11 cellular contexts compared by ENCODE assay signal in the genomic region with DNA sequence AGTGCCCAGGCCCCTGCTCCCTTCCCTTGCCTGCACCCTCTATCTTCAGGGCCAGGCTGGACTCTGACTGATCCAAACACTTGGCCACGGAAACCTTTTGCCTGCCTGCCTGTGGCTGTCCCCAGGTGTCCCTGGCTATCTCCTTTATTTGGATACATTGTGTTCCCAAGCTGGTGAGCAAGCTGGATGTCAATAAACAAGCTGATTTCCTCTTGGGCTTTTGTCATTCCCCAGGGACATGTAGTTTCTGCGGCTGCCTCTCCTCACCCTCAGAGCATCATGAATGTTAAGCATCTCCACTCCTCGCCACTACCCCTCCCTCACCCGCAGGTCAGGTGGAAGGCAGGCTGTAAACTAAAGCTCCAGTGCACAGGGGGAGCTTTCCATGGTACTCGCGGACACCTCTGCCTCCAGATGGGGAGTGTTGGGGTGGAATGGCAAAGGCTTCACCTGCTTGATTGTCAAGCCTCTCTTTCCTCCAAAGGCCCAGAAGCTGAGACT. TPM values are rescaled to one million over a fixed set of nuclear protein-coding genes. Genes with fewer than 3 reads are reported as not detected.
DNase-seq lines count a peak whose midpoint lies in the region; ATAC-seq and TF ChIP-seq lines count a peak whose summit lies in the region.
"Had no signal": no experiment of that assay in that cellular context is flagged by ENCODE, and none has a peak within 500 bp of the region (broad histone marks: within the 10 kb centered on the region; RNA-seq: fewer than 3 reads in every experiment).

No MANE protein-coding gene starts in this region.

- TF ChIP-seq CTCF in DND-41 (IDR thresholded peaks at IDR 0.05; ENCODE audit: borderline replicate concordance, extremely low read depth, low read length, poor library complexity, severe bottlenecking) (no peak), HEK293 (tag by site-specific recombination; IDR thresholded peaks at IDR 0.05) (no peak), upper lobe of right lung (IDR thresholded peaks at IDR 0.05) (no peak)

- POLR2A ChIA-PET in HEK293 (lab: Yijun Ruan, JAX) = no interaction called here

- H3K4me3 ChIP-seq in DND-41 (ENCODE audit: low read depth in 1 of 2, low read length in 2 of 2) = no peak overlapping the region
- no peak overlapping the region for H3K4me3 ChIP-seq in HEK293 (ENCODE audit: low read depth, low read length)
- no peak overlapping the region for H3K4me3 ChIP-seq in mesendoderm (ENCODE audit: low read length)
- no peak overlapping the region for H3K4me3 ChIP-seq in upper lobe of right lung

- H3K27me3 ChIP-seq in DND-41 (ENCODE audit: insufficient read depth, low read length, poor library complexity) = peaks cover 13% of the 10 kb centered on the region
- H3K27me3 ChIP-seq in mesendoderm (ENCODE audit: insufficient read depth, low read length, poor library complexity) = no peaks in the 10 kb centered on the region
- H3K27me3 ChIP-seq in upper lobe of right lung = no peaks in the 10 kb centered on the region

- H3K9ac ChIP-seq in DND-41 (ENCODE audit: low read depth, low read length) (no peak overlapping the region), mesendoderm (ENCODE audit: low read length) (no peak overlapping the region)

- intact Hi-C loops in upper lobe of right lung (cut with DNase I) = loop anchor here (10.0 kb wide), 1 partner anchor 166 kb away; no protein-coding TSS in a partner anchor

- no peak overlapping the region for H3K56ac ChIP-seq in mesendoderm (ENCODE audit: low read length)

- H2AFZ ChIP-seq in DND-41 (ENCODE audit: low read depth, low read length) = no peak overlapping the region

- no peaks in the 10 kb centered on the region for H3K79me2 ChIP-seq in DND-41 (ENCODE audit: insufficient read depth, low read length)
- no peaks in the 10 kb centered on the region for H3K79me2 ChIP-seq in mesendoderm (ENCODE audit: control insufficient read depth, insufficient read depth, low read length)

- H2BK5ac ChIP-seq in mesendoderm (ENCODE audit: low read length) = no peak overlapping the region

- no peaks in the 10 kb centered on the region for H3K9me3 Mint-ChIP-seq in activated T-cell treated with anti-CD3 and anti-CD28 coated beads, Interleukin-2, amount 50 U/mL, for 4 hours
- H3K9me3 Mint-ChIP-seq: activated naive CD4-positive, alpha-beta T cell treated with anti-CD3 and anti-CD28 coated beads, Interleukin-2, amount 50 U/mL, for 24 hours; immature natural killer cell had no signal

- H3K27ac ChIP-seq in DND-41 (ENCODE audit: low read length) (no peak overlapping the region), HEK293 (ENCODE audit: extremely low read depth, low read depth, low read length) (no peak overlapping the region), mesendoderm (ENCODE audit: low read depth, low read length) (no peak overlapping the region), upper lobe of right lung (no peak overlapping the region)

- H3K9me3 ChIP-seq in DND-41 (ENCODE audit: insufficient read depth, low read length, severe bottlenecking) = no peaks in the 10 kb centered on the region
- no peaks in the 10 kb centered on the region for H3K9me3 ChIP-seq in HEK293 (ENCODE audit: control insufficient read depth, insufficient read depth, low read depth, low read length)
- no peaks in the 10 kb centered on the region for H3K9me3 ChIP-seq in upper lobe of right lung

- H3K36me3 ChIP-seq in DND-41 (ENCODE audit: insufficient read depth, low read length) = no peaks in the 10 kb centered on the region
- no peaks in the 10 kb centered on the region for H3K36me3 ChIP-seq in HEK293 (ENCODE audit: control insufficient read depth in 2 of 2, insufficient read depth in 1 of 2, low read length in 2 of 2)
- H3K36me3 ChIP-seq in mesendoderm (ENCODE audit: control insufficient read depth, insufficient read depth, low read length) = no peaks in the 10 kb centered on the region
- no peaks in the 10 kb centered on the region for H3K36me3 ChIP-seq in upper lobe of right lung

- no peaks in the 10 kb centered on the region for H4K20me1 ChIP-seq in DND-41 (ENCODE audit: insufficient read depth, low read length)

- no peak overlapping the region for H3K23ac ChIP-seq in mesendoderm (ENCODE audit: low read length)

- H3K4me1 Mint-ChIP-seq in activated T-cell treated with anti-CD3 and anti-CD28 coated beads, Interleukin-2, amount 50 U/mL, for 4 hours (ENCODE audit: low read depth) = no peaks in the 10 kb centered on the region
- H3K4me1 Mint-ChIP-seq: activated naive CD4-positive, alpha-beta T cell treated with anti-CD3 and anti-CD28 coated beads, Interleukin-2, amount 50 U/mL, for 24 hours had no signal

- H3K18ac ChIP-seq in mesendoderm (ENCODE audit: low read length) = no peak overlapping the region

- H3K27me3 Mint-ChIP-seq in activated T-cell treated with anti-CD3 and anti-CD28 coated beads, Interleukin-2, amount 50 U/mL, for 4 hours (ENCODE audit: low read depth) = peaks cover 21% of the 10 kb centered on the region

- H2AK5ac ChIP-seq in mesendoderm (ENCODE audit: low read length) = no peak overlapping the region

- H3K4ac ChIP-seq in mesendoderm (ENCODE audit: low read depth, low read length) = no peak overlapping the region

- H2BK15ac ChIP-seq in mesendoderm (replicated peaks; ENCODE audit: low read depth) = no peak overlapping the region

- H3K79me1 ChIP-seq in mesendoderm (ENCODE audit: low read length) = no peaks in the 10 kb centered on the region

- no peak overlapping the region for H3K4me3 Mint-ChIP-seq in activated T-cell treated with anti-CD3 and anti-CD28 coated beads, Interleukin-2, amount 50 U/mL, for 4 hours
- H3K4me3 Mint-ChIP-seq: activated naive CD4-positive, alpha-beta T cell treated with anti-CD3 and anti-CD28 coated beads, Interleukin-2, amount 50 U/mL, for 24 hours; immature natural killer cell had no signal

- ATAC-seq in DND-41 (ENCODE audit: insufficient read depth, low read depth) (peak; percentile 56; the same call in 1 of the 3 replicates), upper lobe of right lung (no peak)
- no peak for ATAC-seq in activated T-cell treated with anti-CD3 and anti-CD28 coated beads, Interleukin-2, amount 50 U/mL, for 4 hours

- no peak overlapping the region for H2BK120ac ChIP-seq in mesendoderm (ENCODE audit: low read depth, low read length)

- WGBS in mesendoderm (ENCODE audit: extremely low coverage, insufficient coverage, low lambda C conversion rate) = no CpG with 5 or more reads among the region's 6 CpGs

- H4K8ac ChIP-seq in mesendoderm (ENCODE audit: low read depth, low read length) = no peak overlapping the region

- no peak overlapping the region for H4K5ac ChIP-seq in mesendoderm (ENCODE audit: low read length)

- no peaks in the 10 kb centered on the region for H3K36me3 Mint-ChIP-seq in activated T-cell treated with anti-CD3 and anti-CD28 coated beads, Interleukin-2, amount 50 U/mL, for 4 hours (ENCODE audit: insufficient read depth)
- H3K36me3 Mint-ChIP-seq: activated naive CD4-positive, alpha-beta T cell treated with anti-CD3 and anti-CD28 coated beads, Interleukin-2, amount 50 U/mL, for 24 hours; immature natural killer cell had no signal

- no peak for DNase-seq in DND-41
- DNase-seq in SW480 (ENCODE audit: low spot score) = peak; percentile 61
- peak; percentile 59 for DNase-seq in mesendoderm
- DNase-seq in upper lobe of right lung = no peak
- DNase-seq in activated T-cell treated with anti-CD3 and anti-CD28 coated beads, Interleukin-2, amount 50 U/mL, for 4 hours = no peak
- no peak for DNase-seq in GM19240 (ENCODE audit: insufficient read length, low spot score)
- DNase-seq: immature natural killer cell, NCI-H446 treated with DMSO at 0.1 percent for 48 hours, SHP77 had no signal

- no peak overlapping the region for H3K4me2 ChIP-seq in DND-41 (ENCODE audit: insufficient read depth, low read length)
- H3K4me2 ChIP-seq in mesendoderm (ENCODE audit: low read length) = no peak overlapping the region

- CTCF ChIA-PET in HEK293 (lab: Yijun Ruan, JAX) = interaction anchor here (0.6 to 2.6 kb wide), 4 partner anchors 13 to 230 kb away, joined by 3 to 9 read pairs (median 6); no protein-coding TSS in a partner anchor

- H3K4me1 ChIP-seq in DND-41 (ENCODE audit: insufficient read depth, low read length) (no peaks in the 10 kb centered on the region), HEK293 (ENCODE audit: control insufficient read depth, insufficient read depth, low read length) (no peaks in the 10 kb centered on the region), mesendoderm (ENCODE audit: control insufficient read depth, low read depth, low read length) (no peaks in the 10 kb centered on the region), upper lobe of right lung (no peaks in the 10 kb centered on the region)

TF ChIP-seq in HEK293, 187 proteins besides CTCF, POLR2A, EP300 and RAD21 (continues in another document):
- TF ChIP-seq, protein P1, sequence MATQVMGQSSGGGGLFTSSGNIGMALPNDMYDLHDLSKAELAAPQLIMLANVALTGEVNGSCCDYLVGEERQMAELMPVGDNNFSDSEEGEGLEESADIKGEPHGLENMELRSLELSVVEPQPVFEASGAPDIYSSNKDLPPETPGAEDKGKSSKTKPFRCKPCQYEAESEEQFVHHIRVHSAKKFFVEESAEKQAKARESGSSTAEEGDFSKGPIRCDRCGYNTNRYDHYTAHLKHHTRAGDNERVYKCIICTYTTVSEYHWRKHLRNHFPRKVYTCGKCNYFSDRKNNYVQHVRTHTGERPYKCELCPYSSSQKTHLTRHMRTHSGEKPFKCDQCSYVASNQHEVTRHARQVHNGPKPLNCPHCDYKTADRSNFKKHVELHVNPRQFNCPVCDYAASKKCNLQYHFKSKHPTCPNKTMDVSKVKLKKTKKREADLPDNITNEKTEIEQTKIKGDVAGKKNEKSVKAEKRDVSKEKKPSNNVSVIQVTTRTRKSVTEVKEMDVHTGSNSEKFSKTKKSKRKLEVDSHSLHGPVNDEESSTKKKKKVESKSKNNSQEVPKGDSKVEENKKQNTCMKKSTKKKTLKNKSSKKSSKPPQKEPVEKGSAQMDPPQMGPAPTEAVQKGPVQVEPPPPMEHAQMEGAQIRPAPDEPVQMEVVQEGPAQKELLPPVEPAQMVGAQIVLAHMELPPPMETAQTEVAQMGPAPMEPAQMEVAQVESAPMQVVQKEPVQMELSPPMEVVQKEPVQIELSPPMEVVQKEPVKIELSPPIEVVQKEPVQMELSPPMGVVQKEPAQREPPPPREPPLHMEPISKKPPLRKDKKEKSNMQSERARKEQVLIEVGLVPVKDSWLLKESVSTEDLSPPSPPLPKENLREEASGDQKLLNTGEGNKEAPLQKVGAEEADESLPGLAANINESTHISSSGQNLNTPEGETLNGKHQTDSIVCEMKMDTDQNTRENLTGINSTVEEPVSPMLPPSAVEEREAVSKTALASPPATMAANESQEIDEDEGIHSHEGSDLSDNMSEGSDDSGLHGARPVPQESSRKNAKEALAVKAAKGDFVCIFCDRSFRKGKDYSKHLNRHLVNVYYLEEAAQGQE (tag by site-specific recombination; IDR thresholded peaks at IDR 0.05) = peak; percentile 91
- no peak for TF ChIP-seq ZNF23 (tag by site-specific recombination; IDR thresholded peaks at IDR 0.05; ENCODE audit: borderline replicate concordance)

RNA-seq across cellular contexts. Expression of a gene that starts 6.9 kb away (rescaled TPM):
- 1.7 TPM for polyA plus RNA-seq in mesendoderm (2013, experiment 1 of 2)
- polyA plus RNA-seq in mesendoderm (2013, experiment 2 of 2) = 2.4 TPM
- total RNA-seq in upper lobe of right lung = not detected
- total RNA-seq in activated T-cell treated with anti-CD3 and anti-CD28 coated beads, Interleukin-2, amount 50 U/mL, for 4 hours = not detected
- polyA plus RNA-seq: immature natural killer cell had no signal

RNA-seq across cellular contexts. Expression of a gene that starts 59.0 kb away (rescaled TPM):
- not detected for polyA plus RNA-seq in mesendoderm (2013, experiment 1 of 2)
- not detected for polyA plus RNA-seq in mesendoderm (2013, experiment 2 of 2)
- total RNA-seq in upper lobe of right lung = 1,132 TPM
- total RNA-seq in activated T-cell treated with anti-CD3 and anti-CD28 coated beads, Interleukin-2, amount 50 U/mL, for 4 hours = 1 to 10 TPM in 1 of 3 donors, under 1 TPM in 2; 0.79 to 1.1 (median 0.91) TPM

Comparison
In these comparisons a context has a peak if more than half of its experiments do, and no peak if none do; other contexts are left out.
1. DNase-seq: peak in SW480 (single experiment) and mesendoderm (single experiment); none in DND-41 (single experiment), upper lobe of right lung (single experiment), activated T-cell treated with anti-CD3 and anti-CD28 coated beads, Interleukin-2, amount 50 U/mL, for 4 hours (single experiment) and GM19240 (single experiment).
2. RNA of a gene that starts 59.0 kb away (total RNA-seq): 1,132 TPM in upper lobe of right lung (single experiment); 0.79 to 1.1 TPM in activated T-cell treated with anti-CD3 and anti-CD28 coated beads, Interleukin-2, amount 50 U/mL, for 4 hours; every median in the first group is over 100 times any median in the second.